ENCODE assay signal across 21 cellular contexts in genomic region chr2:239693330-239693729, GRCh38.
"Had no signal": no experiment of that assay in that cellular context is flagged by ENCODE, and none has a peak within 500 bp of the region (broad histone marks: within the 10 kb centered on the region; RNA-seq: fewer than 3 reads in every experiment).

No MANE protein-coding gene starts in this region.

- H3K27ac ChIP-seq: tibial artery had no signal

- DNase-seq: activated CD4-positive, alpha-beta T cell treated with anti-CD3 and anti-CD28 coated beads for 36 hours; activated CD4-positive, alpha-beta T cell treated with anti-CD3 and anti-CD28 coated beads, Interleukin-2, amount 50 U/mL, for 4 hours; activated effector memory CD4-positive, alpha-beta T cell treated with Interleukin-2 at 50 U/mL for 16 hours; activated naive CD4-positive, alpha-beta T cell treated with anti-CD3 and anti-CD28 coated beads for 36 hours; activated naive CD8-positive, alpha-beta T cell treated with anti-CD3 and anti-CD28 coated beads, Interleukin-2, amount 10 ng/mL, durations not matched to agents 7 days and 5 days; activated T-cell treated with anti-CD3 and anti-CD28 coated beads, Interleukin-2, amount 50 U/mL, for 72 hours; amniotic stem cell; effector CD4-positive, alpha-beta T cell; erythroblast; foreskin melanocyte; glutamatergic neuron; hippocampal formation; stimulated activated CD4-positive, alpha-beta T cell treated with anti-CD3 and anti-CD28 coated beads, Interleukin-4, amount 100 ng/mL, for 24 hours; substantia nigra; T1000 had no signal

- H3K9me3 ChIP-seq: tibial artery had no signal

- H3K27me3 Mint-ChIP-seq: activated CD4-positive, alpha-beta T cell treated with anti-CD3 and anti-CD28 coated beads for 36 hours; activated naive CD8-positive, alpha-beta T cell treated with anti-CD3 and anti-CD28 coated beads, Interleukin-2, amount 10 ng/mL, durations not matched to agents 7 days and 5 days; stimulated activated naive CD8-positive, alpha-beta T cell treated with anti-CD3 and anti-CD28 coated beads, Interleukin-15, Interleukin-2, amounts not matched to agents 100 ng/mL and 50 ng/mL, for 24 hours had no signal

- H3K4me1 ChIP-seq: tibial artery had no signal

- H3K4me1 Mint-ChIP-seq: activated CD4-positive, alpha-beta T cell treated with anti-CD3 and anti-CD28 coated beads for 36 hours; activated naive CD8-positive, alpha-beta T cell treated with anti-CD3 and anti-CD28 coated beads, Interleukin-2, amount 10 ng/mL, durations not matched to agents 7 days and 5 days; memory B cell had no signal

- ATAC-seq: activated CD4-positive, alpha-beta T cell treated with anti-CD3 and anti-CD28 coated beads for 36 hours; activated T-cell treated with anti-CD3 and anti-CD28 coated beads, Interleukin-2, amount 50 U/mL, for 72 hours; WTC11 had no signal

- H3K27ac Mint-ChIP-seq: activated CD4-positive, alpha-beta T cell treated with anti-CD3 and anti-CD28 coated beads for 36 hours; activated naive CD4-positive, alpha-beta T cell treated with anti-CD3 and anti-CD28 coated beads for 36 hours; activated naive CD8-positive, alpha-beta T cell treated with anti-CD3 and anti-CD28 coated beads, Interleukin-2, amount 10 ng/mL, durations not matched to agents 7 days and 5 days; activated T-cell treated with anti-CD3 and anti-CD28 coated beads, Interleukin-2, amount 50 U/mL, for 72 hours; memory B cell; nephron; stimulated activated naive CD8-positive, alpha-beta T cell treated with anti-CD3 and anti-CD28 coated beads, Interleukin-15, Interleukin-2, amounts not matched to agents 100 ng/mL and 50 ng/mL, for 24 hours; T-helper 1 cell treated with Interleukin-12 subunit alpha and Interleukin-12 subunit beta and Interleukin-4 antibody, amounts not matched to agents 30 μg/mL and 1 μg/mL, for 36 hours; WTC11 had no signal

- H3K4me3 Mint-ChIP-seq: activated CD4-positive, alpha-beta T cell treated with anti-CD3 and anti-CD28 coated beads for 36 hours; activated naive CD4-positive, alpha-beta T cell treated with anti-CD3 and anti-CD28 coated beads for 36 hours; activated naive CD8-positive, alpha-beta T cell treated with anti-CD3 and anti-CD28 coated beads, Interleukin-2, amount 10 ng/mL, durations not matched to agents 7 days and 5 days; activated T-cell treated with anti-CD3 and anti-CD28 coated beads, Interleukin-2, amount 50 U/mL, for 72 hours; memory B cell; nephron; stimulated activated naive CD8-positive, alpha-beta T cell treated with anti-CD3 and anti-CD28 coated beads, Interleukin-15, Interleukin-2, amounts not matched to agents 100 ng/mL and 50 ng/mL, for 24 hours; T-helper 1 cell treated with Interleukin-12 subunit alpha and Interleukin-12 subunit beta and Interleukin-4 antibody, amounts not matched to agents 30 μg/mL and 1 μg/mL, for 36 hours; WTC11 had no signal

- H3K9me3 Mint-ChIP-seq: activated naive CD4-positive, alpha-beta T cell treated with anti-CD3 and anti-CD28 coated beads for 36 hours; activated naive CD8-positive, alpha-beta T cell treated with anti-CD3 and anti-CD28 coated beads, Interleukin-2, amount 10 ng/mL, durations not matched to agents 7 days and 5 days; activated T-cell treated with anti-CD3 and anti-CD28 coated beads, Interleukin-2, amount 50 U/mL, for 72 hours; memory B cell; nephron; stimulated activated naive CD8-positive, alpha-beta T cell treated with anti-CD3 and anti-CD28 coated beads, Interleukin-15, Interleukin-2, amounts not matched to agents 100 ng/mL and 50 ng/mL, for 24 hours; T-helper 1 cell treated with Interleukin-12 subunit alpha and Interleukin-12 subunit beta and Interleukin-4 antibody, amounts not matched to agents 30 μg/mL and 1 μg/mL, for 36 hours had no signal

- H3K4me3 ChIP-seq: tibial artery had no signal

- H3K36me3 Mint-ChIP-seq: activated naive CD8-positive, alpha-beta T cell treated with anti-CD3 and anti-CD28 coated beads, Interleukin-2, amount 10 ng/mL, durations not matched to agents 7 days and 5 days; memory B cell; WTC11 had no signal

- H3K36me3 ChIP-seq: tibial artery had no signal
